ENCODE assay signal across 8 cellular contexts in the genomic region with DNA sequence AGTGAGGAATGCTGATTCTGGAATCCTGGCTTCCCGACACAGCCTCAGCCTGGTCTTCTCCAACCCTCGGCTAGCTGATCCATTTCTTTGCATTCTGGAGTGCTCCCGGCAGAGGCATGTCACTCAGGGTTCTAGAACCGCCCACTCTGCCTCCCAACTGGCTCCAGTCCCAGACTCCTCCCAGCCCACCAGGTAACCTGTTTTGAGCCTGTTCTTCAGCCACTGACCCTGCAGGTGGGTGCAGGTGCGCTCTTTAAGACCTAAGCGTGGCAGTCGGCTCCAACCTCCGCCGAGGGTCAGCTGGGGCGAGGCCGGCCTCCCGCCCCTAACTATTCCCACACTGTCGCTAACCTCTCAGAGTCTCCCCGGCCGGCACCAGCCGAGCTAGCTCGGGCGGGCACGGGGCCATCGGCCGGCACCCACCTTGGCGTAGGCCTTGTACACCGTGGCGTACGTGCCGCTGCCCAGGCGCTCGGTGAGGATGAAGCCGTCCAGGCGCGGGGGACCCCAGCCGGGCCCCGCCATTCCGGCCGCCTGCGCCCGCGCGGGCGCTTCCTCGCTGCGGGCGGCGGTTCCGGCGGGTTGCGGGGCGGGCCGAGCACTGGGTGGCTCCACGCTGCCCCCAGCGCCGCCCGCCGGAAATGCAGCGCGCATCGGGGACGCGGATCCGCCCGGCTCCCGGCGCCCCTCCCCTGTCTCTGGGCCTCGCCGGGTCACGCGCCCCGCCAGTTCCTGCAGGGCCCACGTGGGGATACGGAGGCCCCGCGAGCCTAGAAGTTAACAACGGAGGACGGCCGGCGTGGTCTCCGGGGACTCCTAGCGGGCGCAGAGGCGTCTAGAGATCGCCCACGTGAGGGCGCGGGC. TPM values are rescaled to one million over a fixed set of nuclear protein-coding genes. Genes with fewer than 3 reads are reported as not detected.
DNase-seq lines count a peak whose midpoint lies in the region; TF ChIP-seq lines count a peak whose summit lies in the region.

A gene with protein sequence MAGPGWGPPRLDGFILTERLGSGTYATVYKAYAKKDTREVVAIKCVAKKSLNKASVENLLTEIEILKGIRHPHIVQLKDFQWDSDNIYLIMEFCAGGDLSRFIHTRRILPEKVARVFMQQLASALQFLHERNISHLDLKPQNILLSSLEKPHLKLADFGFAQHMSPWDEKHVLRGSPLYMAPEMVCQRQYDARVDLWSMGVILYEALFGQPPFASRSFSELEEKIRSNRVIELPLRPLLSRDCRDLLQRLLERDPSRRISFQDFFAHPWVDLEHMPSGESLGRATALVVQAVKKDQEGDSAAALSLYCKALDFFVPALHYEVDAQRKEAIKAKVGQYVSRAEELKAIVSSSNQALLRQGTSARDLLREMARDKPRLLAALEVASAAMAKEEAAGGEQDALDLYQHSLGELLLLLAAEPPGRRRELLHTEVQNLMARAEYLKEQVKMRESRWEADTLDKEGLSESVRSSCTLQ (minus strand): TSS at position 576 of the 864 bp plus-strand sequence. CDS start 51 bp downstream, at position 525.

- H3K9ac ChIP-seq in subcutaneous abdominal adipose tissue (ENCODE audit: low read length in 5 of 5): peak within 1 kb of the TSS; percentile 83 to 94 (median 91)

- H3K9me3 ChIP-seq in neuron (ENCODE audit: low read length): no peaks in the 10 kb centered on the region
- H3K9me3 ChIP-seq in subcutaneous abdominal adipose tissue (ENCODE audit: control insufficient read depth in 5 of 5, low read length in 5 of 5): no peaks in the 10 kb centered on the region

- peak within 1 kb of the TSS; percentile 84 for H3K27ac ChIP-seq in subcutaneous abdominal adipose tissue (ENCODE audit: low read depth, low read length)

- in situ Hi-C loops in SK-MEL-5 (cut with HindIII; ENCODE audit: low pct_unique_long_range_greater_than_20kb, low sequenced_read_pairs): no loop called here

- no peaks in the 10 kb centered on the region for H3K27me3 ChIP-seq in neuron (ENCODE audit: insufficient read depth, low read length)
- H3K27me3 ChIP-seq in subcutaneous abdominal adipose tissue (ENCODE audit: control insufficient read depth in 5 of 5, insufficient read depth in 4 of 5, low read length in 5 of 5): no peaks in the 10 kb centered on the region

- peak within 1 kb of the TSS; percentile 95 for H2AFZ ChIP-seq in neuron (ENCODE audit: low read depth, low read length)

- H3K4me1 ChIP-seq in neuron (ENCODE audit: insufficient read depth, low read length) (peaks cover 15% of the 10 kb centered on the region), subcutaneous abdominal adipose tissue (ENCODE audit: control insufficient read depth in 5 of 5, insufficient read depth in 5 of 5, low read length in 5 of 5) (peaks cover 2 to 36% (median 27%) of the 10 kb centered on the region in 5 donors)

- H3K4me3 ChIP-seq in HFF-Myc (replicated peaks; ENCODE audit: low read depth, low read length) (peak within 1 kb of the TSS; percentile 60), neuron (ENCODE audit: low read length) (peak within 1 kb of the TSS; percentile 67), subcutaneous abdominal adipose tissue (ENCODE audit: low read depth in 1 of 5, low read length in 5 of 5) (peak within 1 kb of the TSS; percentile 86 to 95 (median 93))

- DNase-seq in GM03348 (ENCODE audit: low spot score): peak; percentile 99
- no peak for DNase-seq in HFF-Myc (ENCODE audit: extremely low read depth, low read depth)
- peak; percentile 84 for DNase-seq in MV-4-11 (lab: John Stamatoyannopoulos, UW)
- peak; percentile 94 for DNase-seq in SK-MEL-5 (ENCODE audit: low read depth, low spot score)
- DNase-seq in activated naive CD4-positive, alpha-beta T cell treated with Interleukin-2 at 50 U/mL for 16 hours: peak; percentile 92
- DNase-seq in foreskin melanocyte: peak; percentile 90

- TF ChIP-seq CTCF in HFF-Myc (IDR thresholded peaks at IDR 0.05; ENCODE audit: low read depth, low read length, missing control alignments): peak; percentile 25

- peaks cover 18% of the 10 kb centered on the region for H3K36me3 ChIP-seq in neuron (ENCODE audit: insufficient read depth, low read length)
- H3K36me3 ChIP-seq in subcutaneous abdominal adipose tissue (ENCODE audit: control insufficient read depth in 5 of 5, insufficient read depth in 5 of 5, low read length in 5 of 5): peaks cover 0 to 54% (median 37%) of the 10 kb centered on the region in 5 donors

RNA-seq across cellular contexts. Expression of the gene that starts here (rescaled TPM):
- 47.2 and 47.6 TPM in 2 replicates for total RNA-seq in SK-MEL-5 (2014; rRNA removed; shearing (Covaris generic))
- polyA plus RNA-seq in SK-MEL-5 (2015; cell fraction: cytosol; rRNA removed): 48.9 and 54.8 TPM in 2 replicates
- polyA plus RNA-seq in SK-MEL-5 (2015; cell fraction: nucleus; rRNA removed): 770 and 948 TPM in 2 replicates
